ENCODE assay signal across 1 cellular context in the genomic region with DNA sequence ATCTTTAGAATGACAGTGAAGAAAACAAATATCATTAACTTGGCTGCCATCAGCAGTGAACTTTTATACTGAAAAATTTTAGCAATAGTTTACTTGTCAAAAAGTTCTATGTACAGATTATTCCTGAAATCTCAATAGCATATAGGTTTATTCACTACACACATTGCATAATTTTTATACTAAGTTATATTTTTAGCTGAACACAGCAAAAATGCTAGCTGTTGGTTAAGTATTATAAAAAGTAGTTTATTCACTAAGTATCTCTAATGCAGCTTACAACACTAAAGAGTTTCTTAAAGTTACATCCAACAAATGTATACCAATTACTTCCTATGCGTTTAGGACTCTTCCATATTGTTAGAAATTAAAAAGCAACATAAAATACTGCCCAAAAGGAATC.
TF ChIP-seq lines count a peak whose summit lies in the region.

No MANE protein-coding gene starts in this region.

TF ChIP-seq in HepG2, 621 proteins besides CTCF, POLR2A, EP300 and RAD21 (continued from another document):
- TF ChIP-seq MAFF (IDR thresholded peaks at IDR 0.05; ENCODE audit: low read depth, low read length) (peak; percentile 39; the same call in 1 of the 2 replicates), SKIL (CRISPR knock-in tag; IDR thresholded peaks at IDR 0.05; ENCODE audit: borderline replicate concordance) (no peak), MBD4 (IDR thresholded peaks at IDR 0.05; ENCODE audit: borderline replicate concordance, low read length) (no peak), ZFP36 (IDR thresholded peaks at IDR 0.05; ENCODE audit: borderline replicate concordance, low read depth, low read length, partially characterized antibody) (no peak), HNRNPUL1 (IDR thresholded peaks at IDR 0.05; ENCODE audit: low read depth, low read length) (no peak), ZSCAN22 (CRISPR knock-in tag; IDR thresholded peaks at IDR 0.05) (no peak), NCOA2 (CRISPR knock-in tag; IDR thresholded peaks at IDR 0.05) (no peak)
TF ChIP-seq in HepG2: peak in this region for 2.
